Comparison of ENCODE assay signal across 19 cellular contexts in genomic region chr6:115882174-115882573, GRCh38.
A peak's percentile ranks its signal among the peaks of the same experiment; 100 is the strongest.
DNase-seq lines count a peak whose midpoint lies in the region; TF ChIP-seq lines count a peak whose summit lies in the region.
"Had no signal": no experiment of that assay in that cellular context is flagged by ENCODE, and none has a peak within 500 bp of the region (broad histone marks: within the 10 kb centered on the region; RNA-seq: fewer than 3 reads in every experiment).

No MANE protein-coding gene starts in this region.

- intact Hi-C loops in spleen (cut with DNase I; ENCODE audit: low total_unique reads) (no loop called here), adrenal gland (cut with DNase I) (no loop called here)

- H3K4me1 ChIP-seq in spleen (no peaks in the 10 kb centered on the region), adrenal gland (replicated peaks in 1 of 2) (no peaks in the 10 kb centered on the region)
- H3K4me1 ChIP-seq: stomach had no signal

- H3K27me3 ChIP-seq in spleen (replicated peaks in 1 of 7) (no peaks in the 10 kb centered on the region), adrenal gland (no peaks in the 10 kb centered on the region)
- H3K27me3 ChIP-seq: esophagus muscularis mucosa, stomach had no signal

- H3K9me3 ChIP-seq in spleen (no peaks in the 10 kb centered on the region), adrenal gland (replicated peaks in 1 of 3) (no peaks in the 10 kb centered on the region)
- H3K9me3 ChIP-seq: esophagus muscularis mucosa, stomach had no signal

- H3K27me3 Mint-ChIP-seq in nephron progenitor cell (ENCODE audit: low read depth, poor library complexity), result no peaks in the 10 kb centered on the region
- H3K27me3 Mint-ChIP-seq: activated CD8-positive, alpha-beta T cell treated with anti-CD3 and anti-CD28 coated beads for 36 hours; CD4-positive, alpha-beta memory T cell; T-helper 17 cell; type B pancreatic cell had no signal

- DNase-seq in ELF-1 (ENCODE audit: low read depth, low spot score), result peak; percentile 17
- DNase-seq in NCI-H146 (lab: John Stamatoyannopoulos, UW), result peak; percentile 54
- peak; percentile 96 for DNase-seq in epithelial cell of esophagus (ENCODE audit: low read depth)
- no peak for DNase-seq in nephron progenitor cell
- DNase-seq in spleen, result no peak
- no peak for DNase-seq in coronary artery (ENCODE audit: low spot score)
- DNase-seq in adrenal gland, result no peak
- no peak for DNase-seq in activated CD4-positive, alpha-beta T cell treated with anti-CD3 and anti-CD28 coated beads for 4 hours
- DNase-seq: activated CD8-positive, alpha-beta T cell treated with anti-CD3 and anti-CD28 coated beads for 36 hours; activated T-cell treated with anti-CD3 and anti-CD28 coated beads, Interleukin-2, amount 50 U/mL, for 1 hour; CD4-positive, alpha-beta memory T cell; central memory CD4-positive, alpha-beta T cell; NCI-H2171 treated with DMSO at 0.1 percent for 48 hours; stimulated activated CD4-positive, alpha-beta T cell treated with anti-CD3 and anti-CD28 coated beads, Interleukin-4, amount 100 ng/mL, for 4 hours; stomach; T-helper 17 cell; WERI-Rb-1 had no signal

- H3K36me3 Mint-ChIP-seq in nephron progenitor cell (ENCODE audit: low read depth), result no peaks in the 10 kb centered on the region
- H3K36me3 Mint-ChIP-seq: CD4-positive, alpha-beta memory T cell; type B pancreatic cell had no signal

- no peak overlapping the region for H3K4me3 Mint-ChIP-seq in nephron progenitor cell
- H3K4me3 Mint-ChIP-seq: activated CD8-positive, alpha-beta T cell treated with anti-CD3 and anti-CD28 coated beads for 36 hours; CD4-positive, alpha-beta memory T cell; T-helper 17 cell; type B pancreatic cell had no signal

- H3K9me3 Mint-ChIP-seq in nephron progenitor cell, result no peaks in the 10 kb centered on the region
- H3K9me3 Mint-ChIP-seq: activated CD8-positive, alpha-beta T cell treated with anti-CD3 and anti-CD28 coated beads for 36 hours; CD4-positive, alpha-beta memory T cell; type B pancreatic cell had no signal

- H3K4me3 ChIP-seq in epithelial cell of esophagus (ENCODE audit: low read length) (no peak overlapping the region), spleen (no peak overlapping the region), coronary artery (no peak overlapping the region), adrenal gland (no peak overlapping the region)
- H3K4me3 ChIP-seq: esophagus muscularis mucosa, stomach had no signal

- H3K4me1 Mint-ChIP-seq in nephron progenitor cell, result peaks cover 12% of the 10 kb centered on the region
- H3K4me1 Mint-ChIP-seq: CD4-positive, alpha-beta memory T cell; T-helper 17 cell had no signal

- H3K27ac ChIP-seq in spleen (no peak overlapping the region), coronary artery (no peak overlapping the region), adrenal gland (no peak overlapping the region)
- H3K27ac ChIP-seq: esophagus muscularis mucosa, stomach, WERI-Rb-1 had no signal

- TF ChIP-seq CTCF in epithelial cell of esophagus (IDR thresholded peaks at IDR 0.05; ENCODE audit: insufficient read depth, low read depth, low read length, missing control alignments) (no peak), nephron progenitor cell (IDR thresholded peaks at IDR 0.05) (no peak), spleen (IDR thresholded peaks at IDR 0.05 in 8 of 11, conservative IDR thresholded peaks at IDR 0.05 in 3 of 11) (no peak), coronary artery (IDR thresholded peaks at IDR 0.05) (no peak), adrenal gland (IDR thresholded peaks at IDR 0.05) (no peak)

- TF ChIP-seq POLR2A in spleen (IDR thresholded peaks at IDR 0.05), result no peak
- no peak for TF ChIP-seq POLR2A in adrenal gland (IDR thresholded peaks at IDR 0.05)

- 65 to 81% (median 72%) methylated on average over 5 of the region's 5 CpGs for WGBS in spleen, 5 donors
- WGBS in adrenal gland, 4 donors, result 60 to 79% (median 75%) methylated on average over 5 of the region's 5 CpGs

- H3K27ac Mint-ChIP-seq in nephron progenitor cell, result peak overlapping the region; percentile 28
- H3K27ac Mint-ChIP-seq: activated CD8-positive, alpha-beta T cell treated with anti-CD3 and anti-CD28 coated beads for 36 hours; CD4-positive, alpha-beta memory T cell; T-helper 17 cell; type B pancreatic cell had no signal

- H3K36me3 ChIP-seq in spleen (no peaks in the 10 kb centered on the region), adrenal gland (replicated peaks in 1 of 2) (no peaks in the 10 kb centered on the region)
- H3K36me3 ChIP-seq: esophagus muscularis mucosa, stomach, WERI-Rb-1 had no signal

Comparison
In these comparisons a context has a peak if more than half of its experiments do, and no peak if none do; other contexts are left out.
1. DNase-seq: peak in ELF-1 (single experiment), NCI-H146 (single experiment) and epithelial cell of esophagus (single experiment); none in nephron progenitor cell (single experiment), spleen (single experiment), coronary artery (single experiment), adrenal gland (0 of 7) and activated CD4-positive, alpha-beta T cell treated with anti-CD3 and anti-CD28 coated beads for 4 hours (0 of 2).